ENCODE assay signal across 1 cellular context in genomic region chr19:45770192-45771101, GRCh38.
TF ChIP-seq lines count a peak whose summit lies in the region.

No MANE protein-coding gene starts in this region.

TF ChIP-seq in HepG2, 621 proteins besides CTCF, POLR2A, EP300 and RAD21 (continued from another document and continues in another):
- TF ChIP-seq ZNF574 (CRISPR knock-in tag; IDR thresholded peaks at IDR 0.05): peak; percentile 60; the same call in 1 of the 2 replicates
- TF ChIP-seq PHF5A (CRISPR knock-in tag; IDR thresholded peaks at IDR 0.05; ENCODE audit: low read depth, unreplicated experiment): peak; percentile 78
- TF ChIP-seq PAWR (CRISPR knock-in tag; IDR thresholded peaks at IDR 0.05; ENCODE audit: borderline replicate concordance): 0 out of 2 replicates have a peak, but pooled peaks have one; percentile 52
- TF ChIP-seq ZNF143 (CRISPR knock-in tag; IDR thresholded peaks at IDR 0.05): peak; percentile 42; the same call in 1 of the 2 replicates
- no peak for TF ChIP-seq ZNF124 (CRISPR knock-in tag; IDR thresholded peaks at IDR 0.05)
- 0 out of 2 replicates have a peak, but pooled peaks have one; percentile 23 for TF ChIP-seq ZBTB39 (CRISPR knock-in tag; IDR thresholded peaks at IDR 0.05)
- TF ChIP-seq CHCHD3 (CRISPR knock-in tag; IDR thresholded peaks at IDR 0.05): no peak
- TF ChIP-seq ZSCAN25 (CRISPR knock-in tag; IDR thresholded peaks at IDR 0.05): peak; percentile 78
- TF ChIP-seq ZNF773 (CRISPR knock-in tag; IDR thresholded peaks at IDR 0.05; ENCODE audit: borderline replicate concordance): peak; percentile 37; the same call in 1 of the 2 replicates
- peak; percentile 64 for TF ChIP-seq ZNF746 (CRISPR knock-in tag; IDR thresholded peaks at IDR 0.05)
- peak; percentile 77 for TF ChIP-seq HNRNPLL (IDR thresholded peaks at IDR 0.05; ENCODE audit: low read depth, low read length, poor library complexity, severe bottlenecking)
- peak; percentile 74; the same call in 1 of the 2 replicates for TF ChIP-seq ZNF589 (CRISPR knock-in tag; conservative IDR thresholded peaks at IDR 0.05)
- peak; percentile 92; the same call in 1 of the 2 replicates for TF ChIP-seq RFXAP (CRISPR knock-in tag; IDR thresholded peaks at IDR 0.05; ENCODE audit: borderline replicate concordance)
- peak; percentile 93; the same call in 1 of the 2 replicates for TF ChIP-seq SRY (CRISPR knock-in tag; IDR thresholded peaks at IDR 0.05)
- peak; percentile 68 for TF ChIP-seq ZNF142 (CRISPR knock-in tag; IDR thresholded peaks at IDR 0.05)
- peak; percentile 77; the same call in 1 of the 2 replicates for TF ChIP-seq TOE1 (CRISPR knock-in tag; IDR thresholded peaks at IDR 0.05)
- peak; percentile 40; the same call in 1 of the 2 replicates for TF ChIP-seq ZNF629 (CRISPR knock-in tag; conservative IDR thresholded peaks at IDR 0.05)
- peak; percentile 85; the same call in 1 of the 2 replicates for TF ChIP-seq ERF (CRISPR knock-in tag; IDR thresholded peaks at IDR 0.05)
- peak; percentile 59; the same call in 1 of the 2 replicates for TF ChIP-seq KAT8 (CRISPR knock-in tag; IDR thresholded peaks at IDR 0.05)
- peak; percentile 63; the same call in 1 of the 2 replicates for TF ChIP-seq ZNF790 (CRISPR knock-in tag; IDR thresholded peaks at IDR 0.05; ENCODE audit: borderline replicate concordance)
- TF ChIP-seq PHF8 (CRISPR knock-in tag; IDR thresholded peaks at IDR 0.05): peak; percentile 56
- no peak for TF ChIP-seq ZNF878 (CRISPR knock-in tag; IDR thresholded peaks at IDR 0.05)
- TF ChIP-seq TAF1 (CRISPR knock-in tag; IDR thresholded peaks at IDR 0.05): peak; percentile 71
- peak; percentile 81; the same call in 1 of the 2 replicates for TF ChIP-seq ZSCAN20 (CRISPR knock-in tag; IDR thresholded peaks at IDR 0.05; ENCODE audit: borderline replicate concordance)
- no peak for TF ChIP-seq ZNF367 (CRISPR knock-in tag; IDR thresholded peaks at IDR 0.05; ENCODE audit: borderline replicate concordance)
- peak; percentile 15; the same call in 1 of the 2 replicates for TF ChIP-seq ZNF225 (CRISPR knock-in tag; IDR thresholded peaks at IDR 0.05)
- TF ChIP-seq GABPB1 (CRISPR knock-in tag; IDR thresholded peaks at IDR 0.05): peak; percentile 78
- TF ChIP-seq ZNF605 (CRISPR knock-in tag; IDR thresholded peaks at IDR 0.05): peak; percentile 89
- peak; percentile 96 for TF ChIP-seq ZNF784 (CRISPR knock-in tag; IDR thresholded peaks at IDR 0.05; ENCODE audit: borderline replicate concordance)
- TF ChIP-seq ELF3 (CRISPR knock-in tag; IDR thresholded peaks at IDR 0.05): no peak
- TF ChIP-seq ZNF337 (CRISPR knock-in tag; IDR thresholded peaks at IDR 0.05; ENCODE audit: borderline replicate concordance, low read depth): peak; percentile 85
- 0 out of 2 replicates have a peak, but pooled peaks have one; percentile 28 for TF ChIP-seq GATAD2A (CRISPR knock-in tag; IDR thresholded peaks at IDR 0.05)
- TF ChIP-seq, protein P1, sequence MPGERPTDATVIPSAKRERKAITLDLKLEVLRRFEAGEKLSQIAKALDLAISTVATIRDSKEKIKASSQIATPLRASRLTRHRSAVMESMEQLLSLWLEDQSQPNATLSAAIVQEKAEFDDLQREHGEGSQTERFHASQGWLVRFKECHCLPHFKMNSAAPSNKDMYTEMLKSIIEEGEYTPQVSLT (CRISPR knock-in tag; IDR thresholded peaks at IDR 0.05; ENCODE audit: borderline replicate concordance, low read depth): no peak
- TF ChIP-seq ZSCAN30 (CRISPR knock-in tag; IDR thresholded peaks at IDR 0.05): no peak
- peak; percentile 49; the same call in 1 of the 2 replicates for TF ChIP-seq ZNF343 (CRISPR knock-in tag; IDR thresholded peaks at IDR 0.05)
- peak; percentile 41; the same call in 1 of the 2 replicates for TF ChIP-seq ZZZ3 (CRISPR knock-in tag; IDR thresholded peaks at IDR 0.05; ENCODE audit: borderline replicate concordance)
- TF ChIP-seq ZSCAN29 (CRISPR knock-in tag; conservative IDR thresholded peaks at IDR 0.05): 0 out of 2 replicates have a peak, but pooled peaks have one; percentile 55
- peak; percentile 55; the same call in 1 of the 2 replicates for TF ChIP-seq POGK (CRISPR knock-in tag; conservative IDR thresholded peaks at IDR 0.05)
- no peak for TF ChIP-seq SMARCC2 (IDR thresholded peaks at IDR 0.05)
- peak; percentile 86; the same call in 1 of the 2 replicates for TF ChIP-seq ARID4A (CRISPR knock-in tag; IDR thresholded peaks at IDR 0.05; ENCODE audit: borderline replicate concordance)
- peak; percentile 86; the same call in 1 of the 2 replicates for TF ChIP-seq ZNF703 (CRISPR knock-in tag; IDR thresholded peaks at IDR 0.05; ENCODE audit: borderline replicate concordance)
- TF ChIP-seq LBX2 (CRISPR knock-in tag; IDR thresholded peaks at IDR 0.05; ENCODE audit: borderline replicate concordance): 0 out of 2 replicates have a peak, but pooled peaks have one; percentile 44
- TF ChIP-seq NFKBIZ (CRISPR knock-in tag; IDR thresholded peaks at IDR 0.05): 0 out of 2 replicates have a peak, but pooled peaks have one; percentile 18
- TF ChIP-seq, protein P2, sequence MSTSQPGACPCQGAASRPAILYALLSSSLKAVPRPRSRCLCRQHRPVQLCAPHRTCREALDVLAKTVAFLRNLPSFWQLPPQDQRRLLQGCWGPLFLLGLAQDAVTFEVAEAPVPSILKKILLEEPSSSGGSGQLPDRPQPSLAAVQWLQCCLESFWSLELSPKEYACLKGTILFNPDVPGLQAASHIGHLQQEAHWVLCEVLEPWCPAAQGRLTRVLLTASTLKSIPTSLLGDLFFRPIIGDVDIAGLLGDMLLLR (CRISPR knock-in tag; IDR thresholded peaks at IDR 0.05): no peak
